25 cellular contexts compared by ENCODE assay signal in genomic region chr6:68211242-68211795, GRCh38.
"Had no signal": no experiment of that assay in that cellular context is flagged by ENCODE, and none has a peak within 500 bp of the region (broad histone marks: within the 10 kb centered on the region; RNA-seq: fewer than 3 reads in every experiment).

No MANE protein-coding gene starts in this region.

- H3K4me3 ChIP-seq: ascending aorta, esophagus muscularis mucosa, prostate gland had no signal

- DNase-seq: activated CD4-positive, alpha-beta T cell treated with anti-CD3 and anti-CD28 coated beads, Interleukin-2, amount 10 ng/mL, durations not matched to agents 7 days and 5 days; activated CD8-positive, alpha-beta memory T cell treated with anti-CD3 and anti-CD28 coated beads, Interleukin-2, amount 50 U/mL, for 4 hours; activated naive CD4-positive, alpha-beta T cell treated with anti-CD3 and anti-CD28 coated beads for 36 hours; activated naive CD8-positive, alpha-beta T cell treated with anti-CD3 and anti-CD28 coated beads, Interleukin-2, amount 50 U/mL, for 24 hours; activated T-cell treated with anti-CD3 and anti-CD28 coated beads, Interleukin-2, amount 50 U/mL, for 4 hours; cerebellar nuclear complex; effector CD4-positive, alpha-beta T cell; foreskin melanocyte; glutamatergic neuron; hippocampal formation; kidney; mesendoderm; naive thymus-derived CD4-positive, alpha-beta T cell; right cardiac atrium; small intestine; stimulated activated CD4-positive, alpha-beta T cell treated with anti-CD3 and anti-CD28 coated beads, Interleukin-15, amount 100 ng/mL, for 24 hours; stimulated activated CD4-positive, alpha-beta T cell treated with anti-CD3 and anti-CD28 coated beads, Interleukin-2, amount 100 ng/mL, for 48 hours; stimulated activated naive CD8-positive, alpha-beta T cell treated with anti-CD3 and anti-CD28 coated beads, Interleukin-15, amount 100 ng/mL, for 72 hours; T1000; trophoblast cell had no signal

- H3K36me3 Mint-ChIP-seq: naive thymus-derived CD4-positive, alpha-beta T cell had no signal

- H3K4me1 Mint-ChIP-seq: activated CD4-positive, alpha-beta T cell treated with anti-CD3 and anti-CD28 coated beads, Interleukin-2, amount 10 ng/mL, durations not matched to agents 7 days and 5 days; activated naive CD8-positive, alpha-beta T cell treated with anti-CD3 and anti-CD28 coated beads, Interleukin-2, amount 50 U/mL, for 24 hours; naive thymus-derived CD4-positive, alpha-beta T cell; stimulated activated naive CD8-positive, alpha-beta T cell treated with anti-CD3 and anti-CD28 coated beads, Interleukin-15, amount 100 ng/mL, for 72 hours had no signal

- H3K27ac ChIP-seq: ascending aorta, esophagus muscularis mucosa, prostate gland had no signal

- H3K9me3 ChIP-seq: prostate gland had no signal

- H3K4me1 ChIP-seq: ascending aorta, esophagus muscularis mucosa, prostate gland had no signal

- H3K27me3 ChIP-seq: ascending aorta, esophagus muscularis mucosa had no signal

- H3K27ac Mint-ChIP-seq: activated CD4-positive, alpha-beta T cell treated with anti-CD3 and anti-CD28 coated beads, Interleukin-2, amount 10 ng/mL, durations not matched to agents 7 days and 5 days; activated naive CD4-positive, alpha-beta T cell treated with anti-CD3 and anti-CD28 coated beads for 36 hours; activated naive CD8-positive, alpha-beta T cell treated with anti-CD3 and anti-CD28 coated beads, Interleukin-2, amount 50 U/mL, for 24 hours; naive thymus-derived CD4-positive, alpha-beta T cell; stimulated activated naive CD8-positive, alpha-beta T cell treated with anti-CD3 and anti-CD28 coated beads, Interleukin-15, amount 100 ng/mL, for 72 hours had no signal

- ATAC-seq: activated CD4-positive, CD25-positive, alpha-beta regulatory T cell treated with anti-CD3 and anti-CD28 coated beads, Interleukin-2, amount 50 U/mL, for 24 hours; activated naive CD8-positive, alpha-beta T cell treated with anti-CD3 and anti-CD28 coated beads, Interleukin-2, amount 50 U/mL, for 24 hours; activated T-cell treated with anti-CD3 and anti-CD28 coated beads, Interleukin-2, amount 50 U/mL, for 4 hours; left lobe of liver; naive thymus-derived CD4-positive, alpha-beta T cell; right cardiac atrium; stimulated activated naive CD8-positive, alpha-beta T cell treated with anti-CD3 and anti-CD28 coated beads, Interleukin-15, amount 100 ng/mL, for 72 hours had no signal

- H3K36me3 ChIP-seq: ascending aorta, esophagus muscularis mucosa, prostate gland had no signal

- H3K4me3 Mint-ChIP-seq: activated CD4-positive, alpha-beta T cell treated with anti-CD3 and anti-CD28 coated beads, Interleukin-2, amount 10 ng/mL, durations not matched to agents 7 days and 5 days; activated naive CD4-positive, alpha-beta T cell treated with anti-CD3 and anti-CD28 coated beads for 36 hours; activated naive CD8-positive, alpha-beta T cell treated with anti-CD3 and anti-CD28 coated beads, Interleukin-2, amount 50 U/mL, for 24 hours; activated T-cell treated with anti-CD3 and anti-CD28 coated beads, Interleukin-2, amount 50 U/mL, for 4 hours; naive thymus-derived CD4-positive, alpha-beta T cell; stimulated activated naive CD8-positive, alpha-beta T cell treated with anti-CD3 and anti-CD28 coated beads, Interleukin-15, amount 100 ng/mL, for 72 hours had no signal

- H3K27me3 Mint-ChIP-seq: activated CD4-positive, alpha-beta T cell treated with anti-CD3 and anti-CD28 coated beads, Interleukin-2, amount 10 ng/mL, durations not matched to agents 7 days and 5 days; activated naive CD8-positive, alpha-beta T cell treated with anti-CD3 and anti-CD28 coated beads, Interleukin-2, amount 50 U/mL, for 24 hours; naive thymus-derived CD4-positive, alpha-beta T cell; stimulated activated naive CD8-positive, alpha-beta T cell treated with anti-CD3 and anti-CD28 coated beads, Interleukin-15, amount 100 ng/mL, for 72 hours had no signal
